Comparison of ENCODE assay signal across 15 cellular contexts in the genomic region with DNA sequence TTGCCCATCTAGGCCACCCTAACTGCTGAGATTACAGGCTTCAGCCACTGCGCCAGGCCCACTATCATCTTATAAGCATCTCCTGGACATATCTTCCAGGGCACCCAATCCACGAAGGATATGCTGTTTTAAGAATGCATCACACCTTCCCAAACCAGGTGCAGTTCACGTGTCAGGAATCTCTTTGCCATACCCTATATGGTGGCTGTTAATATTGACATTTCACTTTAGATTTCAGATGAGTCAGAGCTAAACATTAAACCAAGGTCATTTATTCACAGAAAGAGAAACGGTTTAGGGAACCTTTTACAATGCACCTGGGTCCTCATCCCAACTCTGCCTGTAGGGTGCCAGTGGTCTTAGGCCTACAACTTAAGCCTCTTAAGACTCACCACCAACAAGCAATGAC.
DNase-seq lines count a peak whose midpoint lies in the region; ATAC-seq, FAIRE-seq and TF ChIP-seq lines count a peak whose summit lies in the region.
"Had no signal": no experiment of that assay in that cellular context is flagged by ENCODE, and none has a peak within 500 bp of the region (broad histone marks: within the 10 kb centered on the region; RNA-seq: fewer than 3 reads in every experiment).

No MANE protein-coding gene starts in this region.

- no TSS peak for BruUV-seq in HepG2 (replicated peaks; lab: Mats Ljungman, UMichigan)

- H3K4me3 Mint-ChIP-seq in activated naive CD8-positive, alpha-beta T cell treated with anti-CD3 and anti-CD28 coated beads, Interleukin-2, amount 50 U/mL, for 24 hours = no peak overlapping the region
- no peak overlapping the region for H3K4me3 Mint-ChIP-seq in type B pancreatic cell
- H3K4me3 Mint-ChIP-seq: activated CD4-positive, alpha-beta T cell treated with anti-CD3 and anti-CD28 coated beads, Interleukin-2, amount 10 ng/mL, durations not matched to agents 24 days and 14 days had no signal

- H3K4me3 ChIP-seq in HepG2 (replicated peaks in 1 of 3; ENCODE audit: insufficient read depth in 1 of 3, low read depth in 2 of 3, low read length in 3 of 3) = no peak overlapping the region
- no peak overlapping the region for H3K4me3 ChIP-seq in right lobe of liver
- H3K4me3 ChIP-seq in effector memory CD4-positive, alpha-beta T cell (ENCODE audit: insufficient read depth, low read depth, low read length, poor library complexity, severe bottlenecking) = no peak overlapping the region
- no peak overlapping the region for H3K4me3 ChIP-seq in heart right ventricle
- H3K4me3 ChIP-seq: adrenal gland, stomach had no signal

- H3K27ac ChIP-seq in HepG2 (ENCODE audit: extremely low read length, insufficient read depth, low read length) (no peak overlapping the region), right lobe of liver (no peak overlapping the region), heart right ventricle (no peak overlapping the region)
- no peak overlapping the region for H3K27ac ChIP-seq in effector memory CD4-positive, alpha-beta T cell (ENCODE audit: insufficient read depth, low read length, poor library complexity, severe bottlenecking)
- H3K27ac ChIP-seq: adrenal gland, HL-60, stomach had no signal

- peak overlapping the region; percentile 15 for H3K4me2 ChIP-seq in HepG2 (ENCODE audit: low read depth, low read length)

- H3K79me2 ChIP-seq in HepG2 (ENCODE audit: insufficient read depth, low read length) = peaks cover 96% of the 10 kb centered on the region

- no peak for TF ChIP-seq RAD21 in HepG2 (CRISPR knock-in tag; IDR thresholded peaks at IDR 0.05)

- peak; percentile 83 for DNase-seq in HepG2 (ENCODE audit: low spot score)
- DNase-seq in right lobe of liver = no peak
- no peak for DNase-seq in activated naive CD8-positive, alpha-beta T cell treated with anti-CD3 and anti-CD28 coated beads, Interleukin-2, amount 50 U/mL, for 24 hours
- no peak for DNase-seq in type B pancreatic cell (ENCODE audit: extremely low spot score, unreplicated experiment)
- no peak for DNase-seq in effector memory CD4-positive, alpha-beta T cell
- DNase-seq in heart right ventricle = no peak
- DNase-seq in NCI-H2171 (lab: John Stamatoyannopoulos, UW) = no peak
- DNase-seq: activated CD4-positive, alpha-beta T cell treated with anti-CD3 and anti-CD28 coated beads, Interleukin-2, amount 10 ng/mL, durations not matched to agents 24 days and 14 days; adrenal gland; HCEC 1CT; NCI-H1417 treated with DMSO at 0.1 percent for 48 hours; stimulated activated CD4-positive, alpha-beta T cell treated with anti-CD3 and anti-CD28 coated beads, Interleukin-12 subunit alpha, Interleukin-12 subunit beta, amount 100 ng/mL, for 4 hours; stomach had no signal

- in situ Hi-C loops in HepG2 (cut with HindIII; ENCODE audit: extremely low pct_ligation_motif_present, low pct_unique_long_range_greater_than_20kb) = no loop called here

- H3K27me3 ChIP-seq in HepG2 (ENCODE audit: control insufficient read depth in 1 of 2, insufficient read depth in 2 of 2, low read length in 2 of 2) = no peaks in the 10 kb centered on the region
- H3K27me3 ChIP-seq in right lobe of liver = no peaks in the 10 kb centered on the region
- no peaks in the 10 kb centered on the region for H3K27me3 ChIP-seq in effector memory CD4-positive, alpha-beta T cell (replicated peaks; ENCODE audit: control insufficient read depth, insufficient read depth, low read length, poor library complexity, severe bottlenecking)
- H3K27me3 ChIP-seq in heart right ventricle = no peaks in the 10 kb centered on the region
- H3K27me3 ChIP-seq: adrenal gland, stomach had no signal

- no peaks in the 10 kb centered on the region for H3K27me3 Mint-ChIP-seq in activated naive CD8-positive, alpha-beta T cell treated with anti-CD3 and anti-CD28 coated beads, Interleukin-2, amount 50 U/mL, for 24 hours
- no peaks in the 10 kb centered on the region for H3K27me3 Mint-ChIP-seq in type B pancreatic cell
- H3K27me3 Mint-ChIP-seq: activated CD4-positive, alpha-beta T cell treated with anti-CD3 and anti-CD28 coated beads, Interleukin-2, amount 10 ng/mL, durations not matched to agents 24 days and 14 days had no signal

- peak; percentile 32 for FAIRE-seq in HepG2 (lab: Jason Lieb, UNC)

- CTCF ChIA-PET in HepG2 (lab: Yijun Ruan, JAX; ENCODE audit: low intra/inter-chr PET ratio, low total read pairs) = no interaction called here

- peaks cover 61% of the 10 kb centered on the region for H4K20me1 ChIP-seq in HepG2 (ENCODE audit: insufficient read depth, low read length)

- peak in 1 of 2 experiments; percentile 73; a peak in 1 of 4 replicates for TF ChIP-seq EP300 in HepG2 (IDR thresholded peaks at IDR 0.05; ENCODE audit: low read depth in 2 of 2, low read length in 2 of 2)
- TF ChIP-seq EP300 in HepG2 (CRISPR knock-in tag; IDR thresholded peaks at IDR 0.05; ENCODE audit: borderline replicate concordance) = 0 out of 2 replicates have a peak, but pooled peaks have one; percentile 20

- H3K9ac ChIP-seq in HepG2 (ENCODE audit: insufficient read depth, low read depth, low read length) = no peak overlapping the region

- ATAC-seq in HepG2 (peak; percentile 94), right lobe of liver (no peak), HG03354 (IDR thresholded peaks at IDR 0.05; ENCODE audit: poor library complexity, severe bottlenecking, unreplicated experiment) (peak; percentile 71), heart right ventricle (no peak)
- ATAC-seq in activated naive CD8-positive, alpha-beta T cell treated with anti-CD3 and anti-CD28 coated beads, Interleukin-2, amount 50 U/mL, for 24 hours = peak; percentile 52

- H3K9me3 ChIP-seq in HepG2 (ENCODE audit: low read length) = no peaks in the 10 kb centered on the region
- H3K9me3 ChIP-seq in right lobe of liver = no peaks in the 10 kb centered on the region
- H3K9me3 ChIP-seq in effector memory CD4-positive, alpha-beta T cell (ENCODE audit: control insufficient read depth, low read length) = no peaks in the 10 kb centered on the region
- H3K9me3 ChIP-seq in heart right ventricle = no peaks in the 10 kb centered on the region
- H3K9me3 ChIP-seq: adrenal gland, stomach had no signal

- TF ChIP-seq POLR2A in HepG2 (IDR thresholded peaks at IDR 0.05; ENCODE audit: insufficient read depth in 1 of 2, low read depth in 2 of 2, low read length in 2 of 2) (no peak), right lobe of liver (IDR thresholded peaks at IDR 0.05) (no peak)

- intact Hi-C loops in HepG2 (cut with micrococcal nuclease; ENCODE audit: unreplicated experiment) = no loop called here
- intact Hi-C loops in right lobe of liver (cut with DNase I) = no loop called here
- intact Hi-C loops in heart right ventricle (cut with DNase I) = loop anchor here in 1 of 10 donors (10.0 kb wide), 1 partner anchor 47 kb away; no protein-coding TSS in a partner anchor

- WGBS in HepG2 (ENCODE audit: low lambda C conversion rate) = 30% methylated on average over 4 of the region's 4 CpGs
- 54% methylated on average over 2 of the region's 4 CpGs for WGBS in right lobe of liver (ENCODE audit: insufficient coverage, low coverage, low lambda C conversion rate, missing lambda C conversion rate)
- 90 to 92% methylated on average over 4 of the region's 4 CpGs for WGBS in heart right ventricle, 2 donors

- H3K36me3 ChIP-seq in HepG2 (replicated peaks in 1 of 2; ENCODE audit: control insufficient read depth in 1 of 2, insufficient read depth in 2 of 2, low read length in 2 of 2) = no peaks in the 10 kb centered on the region
- H3K36me3 ChIP-seq in right lobe of liver = no peaks in the 10 kb centered on the region
- H3K36me3 ChIP-seq in effector memory CD4-positive, alpha-beta T cell (ENCODE audit: control insufficient read depth, insufficient read depth, low read length) = no peaks in the 10 kb centered on the region
- no peaks in the 10 kb centered on the region for H3K36me3 ChIP-seq in heart right ventricle
- H3K36me3 ChIP-seq: adrenal gland, stomach had no signal

- peaks cover 6% of the 10 kb centered on the region for H3K9me3 Mint-ChIP-seq in activated naive CD8-positive, alpha-beta T cell treated with anti-CD3 and anti-CD28 coated beads, Interleukin-2, amount 50 U/mL, for 24 hours
- H3K9me3 Mint-ChIP-seq in type B pancreatic cell = peaks cover 5% of the 10 kb centered on the region
- H3K9me3 Mint-ChIP-seq: activated CD4-positive, alpha-beta T cell treated with anti-CD3 and anti-CD28 coated beads, Interleukin-2, amount 10 ng/mL, durations not matched to agents 24 days and 14 days had no signal

- H3K27ac Mint-ChIP-seq in activated naive CD8-positive, alpha-beta T cell treated with anti-CD3 and anti-CD28 coated beads, Interleukin-2, amount 50 U/mL, for 24 hours = no peak overlapping the region
- peak overlapping the region; percentile 63 for H3K27ac Mint-ChIP-seq in type B pancreatic cell

- H3K4me1 ChIP-seq in HepG2 (ENCODE audit: insufficient read depth, low read length) (peaks cover 75% of the 10 kb centered on the region), right lobe of liver (peaks cover 0 to 19% (median 0%) of the 10 kb centered on the region in 4 donors), heart right ventricle (peaks cover 0 to 82% (median 39%) of the 10 kb centered on the region in 9 donors)
- H3K4me1 ChIP-seq in effector memory CD4-positive, alpha-beta T cell (ENCODE audit: control insufficient read depth, insufficient read depth, low read length, poor library complexity, severe bottlenecking) = peaks cover 3% of the 10 kb centered on the region

- peaks cover 19% of the 10 kb centered on the region for H3K36me3 Mint-ChIP-seq in activated naive CD8-positive, alpha-beta T cell treated with anti-CD3 and anti-CD28 coated beads, Interleukin-2, amount 50 U/mL, for 24 hours (ENCODE audit: low read depth)
- peaks cover 11% of the 10 kb centered on the region for H3K36me3 Mint-ChIP-seq in type B pancreatic cell

- H2AFZ ChIP-seq in HepG2 (ENCODE audit: low read length) = no peak overlapping the region

- TF ChIP-seq CTCF in HepG2 (CRISPR knock-in tag; IDR thresholded peaks at IDR 0.05) = no peak
- no peak for TF ChIP-seq CTCF in right lobe of liver (IDR thresholded peaks at IDR 0.05)
- TF ChIP-seq CTCF in type B pancreatic cell (conservative IDR thresholded peaks at IDR 0.05) = no peak
- no peak for TF ChIP-seq CTCF in heart right ventricle (IDR thresholded peaks at IDR 0.05)

- POLR2A ChIA-PET in HepG2 (lab: Yijun Ruan, JAX) = no interaction called here

- peaks cover 68% of the 10 kb centered on the region for H3K4me1 Mint-ChIP-seq in activated naive CD8-positive, alpha-beta T cell treated with anti-CD3 and anti-CD28 coated beads, Interleukin-2, amount 50 U/mL, for 24 hours
- H3K4me1 Mint-ChIP-seq in type B pancreatic cell (ENCODE audit: unreplicated experiment) = peaks cover 44% of the 10 kb centered on the region

TF ChIP-seq in HepG2, 621 proteins besides CTCF, POLR2A, EP300 and RAD21 (continues in another document):
- TF ChIP-seq, protein P1, sequence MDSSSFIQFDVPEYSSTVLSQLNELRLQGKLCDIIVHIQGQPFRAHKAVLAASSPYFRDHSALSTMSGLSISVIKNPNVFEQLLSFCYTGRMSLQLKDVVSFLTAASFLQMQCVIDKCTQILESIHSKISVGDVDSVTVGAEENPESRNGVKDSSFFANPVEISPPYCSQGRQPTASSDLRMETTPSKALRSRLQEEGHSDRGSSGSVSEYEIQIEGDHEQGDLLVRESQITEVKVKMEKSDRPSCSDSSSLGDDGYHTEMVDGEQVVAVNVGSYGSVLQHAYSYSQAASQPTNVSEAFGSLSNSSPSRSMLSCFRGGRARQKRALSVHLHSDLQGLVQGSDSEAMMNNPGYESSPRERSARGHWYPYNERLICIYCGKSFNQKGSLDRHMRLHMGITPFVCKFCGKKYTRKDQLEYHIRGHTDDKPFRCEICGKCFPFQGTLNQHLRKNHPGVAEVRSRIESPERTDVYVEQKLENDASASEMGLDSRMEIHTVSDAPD (CRISPR knock-in tag; IDR thresholded peaks at IDR 0.05) = no peak

Comparison
In these comparisons a context has a peak if more than half of its experiments do, and no peak if none do; other contexts are left out.
1. ATAC-seq: peak in HepG2 (single experiment), HG03354 (single experiment) and activated naive CD8-positive, alpha-beta T cell treated with anti-CD3 and anti-CD28 coated beads, Interleukin-2, amount 50 U/mL, for 24 hours (single experiment); none in right lobe of liver (0 of 4) and heart right ventricle (0 of 8).